1 cellular context compared by ENCODE assay signal in genomic region chr4:3106339-3107186, GRCh38.
A peak's percentile ranks its signal among the peaks of the same experiment; 100 is the strongest.
TF ChIP-seq lines count a peak whose summit lies in the region.

No MANE protein-coding gene starts in this region.

TF ChIP-seq in SK-N-SH, 30 proteins besides CTCF, POLR2A, EP300 and RAD21 (continued from another document):
- TF ChIP-seq MAX (IDR thresholded peaks at IDR 0.05; ENCODE audit: low read depth) (no peak), MXI1 (IDR thresholded peaks at IDR 0.05; ENCODE audit: low read depth, low read length) (0 out of 2 replicates have a peak, but pooled peaks have one; percentile 36), ZBTB33 (IDR thresholded peaks at IDR 0.05; ENCODE audit: borderline replicate concordance, low read depth) (no peak), RCOR1 (IDR thresholded peaks at IDR 0.05; ENCODE audit: low read length) (no peak), NRF1 (IDR thresholded peaks at IDR 0.05; ENCODE audit: low read depth, low read length) (no peak), FOSL2 (IDR thresholded peaks at IDR 0.05; ENCODE audit: borderline replicate concordance, low read depth) (peak; percentile 71), JUND (IDR thresholded peaks at IDR 0.05) (peak; percentile 55), GATA2 (CRISPR knock-in tag; IDR thresholded peaks at IDR 0.05) (no peak), IRF3 (IDR thresholded peaks at IDR 0.05; ENCODE audit: low read depth, low read length) (no peak), YY1 (IDR thresholded peaks at IDR 0.05; ENCODE audit: low read depth) (no peak), TAF1 (IDR thresholded peaks at IDR 0.05; ENCODE audit: borderline replicate concordance, low read depth, low read length) (no peak), CHD2 (IDR thresholded peaks at IDR 0.05; ENCODE audit: low read length, partially characterized antibody) (no peak), RFX5 (IDR thresholded peaks at IDR 0.05; ENCODE audit: low read length) (no peak), FOXJ3 (CRISPR knock-in tag; IDR thresholded peaks at IDR 0.05) (no peak)
- TF ChIP-seq, protein P1, sequence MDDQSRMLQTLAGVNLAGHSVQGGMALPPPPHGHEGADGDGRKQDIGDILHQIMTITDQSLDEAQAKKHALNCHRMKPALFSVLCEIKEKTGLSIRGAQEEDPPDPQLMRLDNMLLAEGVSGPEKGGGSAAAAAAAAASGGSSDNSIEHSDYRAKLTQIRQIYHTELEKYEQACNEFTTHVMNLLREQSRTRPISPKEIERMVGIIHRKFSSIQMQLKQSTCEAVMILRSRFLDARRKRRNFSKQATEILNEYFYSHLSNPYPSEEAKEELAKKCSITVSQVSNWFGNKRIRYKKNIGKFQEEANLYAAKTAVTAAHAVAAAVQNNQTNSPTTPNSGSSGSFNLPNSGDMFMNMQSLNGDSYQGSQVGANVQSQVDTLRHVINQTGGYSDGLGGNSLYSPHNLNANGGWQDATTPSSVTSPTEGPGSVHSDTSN (IDR thresholded peaks at IDR 0.05) = peak; percentile 80
